Comparison of ENCODE assay signal across 12 cellular contexts in the genomic region with DNA sequence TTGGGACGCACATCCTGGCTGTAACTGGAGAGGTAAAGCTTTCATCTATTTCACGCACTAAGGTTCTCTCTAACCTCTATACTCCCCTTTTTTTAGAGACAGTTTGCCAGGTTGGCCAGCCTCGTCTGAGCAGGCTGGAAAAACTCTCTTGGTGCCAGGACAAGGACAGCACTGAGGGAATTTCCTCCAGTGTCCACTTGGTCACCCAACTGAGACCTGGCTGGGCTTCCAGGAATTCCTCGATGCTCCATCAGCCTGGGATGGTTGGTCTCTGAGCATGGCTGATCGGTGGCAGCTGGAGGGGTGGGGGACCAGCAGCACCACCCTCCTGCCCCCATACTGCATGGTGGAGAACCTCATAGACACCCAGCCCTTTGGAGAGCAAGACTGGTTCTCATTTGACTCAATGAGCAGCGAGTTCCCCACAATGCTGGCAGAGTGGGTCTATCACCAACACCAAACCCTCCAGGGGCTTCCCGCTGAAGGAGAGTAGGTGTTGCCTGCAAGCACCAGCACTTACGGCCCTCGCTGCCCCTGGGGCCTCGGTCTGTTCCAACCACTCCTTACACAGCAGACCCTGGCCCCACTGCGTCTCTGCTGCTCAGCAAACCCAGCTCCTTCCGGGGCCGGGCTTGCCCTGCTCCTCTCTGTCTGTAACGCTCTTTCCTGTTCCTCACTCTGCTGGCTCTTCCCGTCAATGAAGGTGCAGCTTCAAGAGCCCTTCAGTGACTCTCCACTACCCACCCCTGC.
DNase-seq lines count a peak whose midpoint lies in the region; ATAC-seq and TF ChIP-seq lines count a peak whose summit lies in the region.
"Had no signal": no experiment of that assay in that cellular context is flagged by ENCODE, and none has a peak within 500 bp of the region (broad histone marks: within the 10 kb centered on the region; RNA-seq: fewer than 3 reads in every experiment).

No MANE protein-coding gene starts in this region.

- no peak overlapping the region for H3K9ac ChIP-seq in smooth muscle cell (ENCODE audit: low read depth)

- H3K27ac ChIP-seq in GM23338 (ENCODE audit: low read depth): no peak overlapping the region
- H3K27ac ChIP-seq in smooth muscle cell (ENCODE audit: low read depth): no peak overlapping the region
- H3K27ac ChIP-seq: tibial nerve had no signal

- H3K36me3 Mint-ChIP-seq in activated T-cell treated with anti-CD3 and anti-CD28 coated beads, Interleukin-2, amount 50 U/mL, for 4 hours (ENCODE audit: insufficient read depth): no peaks in the 10 kb centered on the region
- H3K36me3 Mint-ChIP-seq in activated CD4-positive, alpha-beta memory T cell treated with anti-CD3 and anti-CD28 coated beads, Interleukin-2, amount 10 ng/mL, durations not matched to agents 7 days and 5 days (ENCODE audit: low read depth): no peaks in the 10 kb centered on the region
- H3K36me3 Mint-ChIP-seq in GM23338 (ENCODE audit: low read depth): no peaks in the 10 kb centered on the region

- no peak for TF ChIP-seq CTCF in GM23338 (conservative IDR thresholded peaks at IDR 0.05; ENCODE audit: low read depth in 2 of 2)
- TF ChIP-seq CTCF in smooth muscle cell (IDR thresholded peaks at IDR 0.05; ENCODE audit: borderline replicate concordance, insufficient read depth, poor library complexity, severe bottlenecking): no peak

- POLR2A ChIA-PET in activated CD4-positive, alpha-beta memory T cell treated with anti-CD3 and anti-CD28 coated beads, Interleukin-2, amount 10 ng/mL, durations not matched to agents 7 days and 5 days (lab: Charles Lee): interaction anchor here (0.6 to 1.0 kb wide), 2 partner anchors 8 to 592 kb away, joined by 3 read pairs; no protein-coding TSS in a partner anchor

- H2AFZ ChIP-seq in GM23338 (no peak overlapping the region), smooth muscle cell (ENCODE audit: low read depth) (no peak overlapping the region)

- no peaks in the 10 kb centered on the region for H3K9me3 Mint-ChIP-seq in activated T-cell treated with anti-CD3 and anti-CD28 coated beads, Interleukin-2, amount 50 U/mL, for 4 hours
- H3K9me3 Mint-ChIP-seq in activated CD4-positive, alpha-beta memory T cell treated with anti-CD3 and anti-CD28 coated beads, Interleukin-2, amount 10 ng/mL, durations not matched to agents 7 days and 5 days: no peaks in the 10 kb centered on the region
- no peaks in the 10 kb centered on the region; the same call in 2 of the 3 replicates for H3K9me3 Mint-ChIP-seq in GM23338

- no peaks in the 10 kb centered on the region for H3K27me3 Mint-ChIP-seq in activated T-cell treated with anti-CD3 and anti-CD28 coated beads, Interleukin-2, amount 50 U/mL, for 4 hours (ENCODE audit: low read depth)
- no peaks in the 10 kb centered on the region for H3K27me3 Mint-ChIP-seq in activated CD4-positive, alpha-beta memory T cell treated with anti-CD3 and anti-CD28 coated beads, Interleukin-2, amount 10 ng/mL, durations not matched to agents 7 days and 5 days
- peaks cover 17% of the 10 kb centered on the region for H3K27me3 Mint-ChIP-seq in GM23338 (ENCODE audit: insufficient read depth, low read depth, poor library complexity)

- H3K4me3 ChIP-seq in Jurkat, Clone E6-1 (ENCODE audit: low read length): 0 out of 2 replicates have a peak overlapping the region, but pooled peaks have one; percentile 9
- H3K4me3 ChIP-seq in GM23338 (no peak overlapping the region), smooth muscle cell (no peak overlapping the region)
- H3K4me3 ChIP-seq: tibial nerve had no signal

- H3K27ac Mint-ChIP-seq in activated CD4-positive, alpha-beta memory T cell treated with anti-CD3 and anti-CD28 coated beads, Interleukin-2, amount 10 ng/mL, durations not matched to agents 7 days and 5 days: peak overlapping the region; percentile 27
- no peak overlapping the region for H3K27ac Mint-ChIP-seq in GM23338

- CTCF ChIA-PET in activated CD4-positive, alpha-beta memory T cell treated with anti-CD3 and anti-CD28 coated beads, Interleukin-2, amount 10 ng/mL, durations not matched to agents 7 days and 5 days (lab: Charles Lee): interaction anchor here (0.6 to 6.1 kb wide), 2 partner anchors 35 to 124 kb away, joined by 3 to 136 read pairs; no protein-coding TSS in a partner anchor

- peak; percentile 19 to 32 for ATAC-seq in activated T-cell treated with anti-CD3 and anti-CD28 coated beads, Interleukin-2, amount 50 U/mL, for 4 hours
- ATAC-seq in GM23338: no peak
- ATAC-seq in GM19397 (IDR thresholded peaks at IDR 0.05; ENCODE audit: unreplicated experiment): no peak

- H3F3A ChIP-seq in GM23338 (replicated peaks; ENCODE audit: low read depth) (no peaks in the 10 kb centered on the region), smooth muscle cell (ENCODE audit: low read depth) (no peaks in the 10 kb centered on the region)

- no peaks in the 10 kb centered on the region for H3K9me3 ChIP-seq in smooth muscle cell (replicated peaks; ENCODE audit: low read depth)
- H3K9me3 ChIP-seq: tibial nerve had no signal

- peaks cover 10% of the 10 kb centered on the region for H3K4me1 Mint-ChIP-seq in activated T-cell treated with anti-CD3 and anti-CD28 coated beads, Interleukin-2, amount 50 U/mL, for 4 hours (ENCODE audit: low read depth)
- peaks cover 23% of the 10 kb centered on the region for H3K4me1 Mint-ChIP-seq in activated CD4-positive, alpha-beta memory T cell treated with anti-CD3 and anti-CD28 coated beads, Interleukin-2, amount 10 ng/mL, durations not matched to agents 7 days and 5 days
- H3K4me1 Mint-ChIP-seq in GM23338: peaks cover 11% of the 10 kb centered on the region

- H3K4me1 ChIP-seq in GM23338 (ENCODE audit: insufficient read depth) (no peaks in the 10 kb centered on the region), smooth muscle cell (ENCODE audit: low read depth) (peaks cover 7% of the 10 kb centered on the region)

- DNase-seq in activated T-cell treated with anti-CD3 and anti-CD28 coated beads, Interleukin-2, amount 50 U/mL, for 4 hours: no peak
- DNase-seq in activated T-cell treated with anti-CD3 and anti-CD28 coated beads for 4 hours (no peak), GM23338 (ENCODE audit: low spot score) (no peak), smooth muscle cell (lab: John Stamatoyannopoulos, UW; ENCODE audit: unreplicated experiment) (no peak)
- DNase-seq in Jurkat, Clone E6-1 (ENCODE audit: low read depth, low spot score): peak; percentile 64
- peak; percentile 45 for DNase-seq in activated CD4-positive, alpha-beta memory T cell treated with anti-CD3 and anti-CD28 coated beads, Interleukin-2, amount 10 ng/mL, durations not matched to agents 7 days and 5 days
- DNase-seq in stimulated activated CD8-positive, alpha-beta memory T cell treated with anti-CD3 and anti-CD28 coated beads, Interleukin-4, amount 100 ng/mL, for 48 hours: peak; percentile 37
- DNase-seq: anterior cingulate cortex, NCI-H1048, OCI-M1 had no signal

- H3K4me2 ChIP-seq in GM23338 (no peak overlapping the region), smooth muscle cell (no peak overlapping the region)

- WGBS in smooth muscle cell (ENCODE audit: low lambda C conversion rate): 92% methylated on average over 15 of the region's 15 CpGs

- H3K4me3 Mint-ChIP-seq in activated T-cell treated with anti-CD3 and anti-CD28 coated beads, Interleukin-2, amount 50 U/mL, for 4 hours: no peak overlapping the region
- no peak overlapping the region for H3K4me3 Mint-ChIP-seq in activated CD4-positive, alpha-beta memory T cell treated with anti-CD3 and anti-CD28 coated beads, Interleukin-2, amount 10 ng/mL, durations not matched to agents 7 days and 5 days
- no peak overlapping the region; the same call in 2 of the 3 replicates for H3K4me3 Mint-ChIP-seq in GM23338

- H3K79me2 ChIP-seq in GM23338 (replicated peaks; ENCODE audit: insufficient read depth) (no peaks in the 10 kb centered on the region), smooth muscle cell (ENCODE audit: low read depth) (no peaks in the 10 kb centered on the region)

- no peaks in the 10 kb centered on the region; the same call in 1 of the 2 replicates for H3K27me3 ChIP-seq in GM23338 (ENCODE audit: insufficient read depth)
- H3K27me3 ChIP-seq in smooth muscle cell (ENCODE audit: low read depth): no peaks in the 10 kb centered on the region
- H3K27me3 ChIP-seq: tibial nerve had no signal

- no peaks in the 10 kb centered on the region for H3K36me3 ChIP-seq in GM23338 (ENCODE audit: insufficient read depth)
- H3K36me3 ChIP-seq in smooth muscle cell (ENCODE audit: low read depth): no peaks in the 10 kb centered on the region
- H3K36me3 ChIP-seq: tibial nerve had no signal

- H4K20me1 ChIP-seq in GM23338 (replicated peaks; ENCODE audit: insufficient read depth) (no peaks in the 10 kb centered on the region), smooth muscle cell (ENCODE audit: low read depth) (no peaks in the 10 kb centered on the region)

- no peaks in the 10 kb centered on the region for H3K9me2 ChIP-seq in GM23338 (ENCODE audit: insufficient read depth)

TF ChIP-seq in GM23338, 12 proteins besides CTCF, POLR2A, EP300 and RAD21 (continues in another document):
- TF ChIP-seq ZNF114 (CRISPR knock-in tag; IDR thresholded peaks at IDR 0.05) (no peak), EZH2phosphoT487 (IDR thresholded peaks at IDR 0.05; ENCODE audit: unreplicated experiment) (no peak), NANOG (IDR thresholded peaks at IDR 0.05; ENCODE audit: borderline replicate concordance) (no peak), STAT1 (IDR thresholded peaks at IDR 0.05; ENCODE audit: unreplicated experiment) (no peak), REST (IDR thresholded peaks at IDR 0.05; ENCODE audit: unreplicated experiment) (no peak)

Comparison
In these comparisons a context has a peak if more than half of its experiments do, and no peak if none do; other contexts are left out.
1. ATAC-seq: peak in activated T-cell treated with anti-CD3 and anti-CD28 coated beads, Interleukin-2, amount 50 U/mL, for 4 hours (2 of 2); none in GM23338 (single experiment) and GM19397 (single experiment).
2. DNase-seq: peak in Jurkat, Clone E6-1 (single experiment), activated CD4-positive, alpha-beta memory T cell treated with anti-CD3 and anti-CD28 coated beads, Interleukin-2, amount 10 ng/mL, durations not matched to agents 7 days and 5 days (single experiment) and stimulated activated CD8-positive, alpha-beta memory T cell treated with anti-CD3 and anti-CD28 coated beads, Interleukin-4, amount 100 ng/mL, for 48 hours (single experiment); none in activated T-cell treated with anti-CD3 and anti-CD28 coated beads, Interleukin-2, amount 50 U/mL, for 4 hours (single experiment), activated T-cell treated with anti-CD3 and anti-CD28 coated beads for 4 hours (single experiment), GM23338 (single experiment) and smooth muscle cell (single experiment).